In genomic region chr10:90432891-90433290, GRCh38 we compare ENCODE assay signal across 18 cellular contexts.
"Had no signal": no experiment of that assay in that cellular context is flagged by ENCODE, and none has a peak within 500 bp of the region (broad histone marks: within the 10 kb centered on the region; RNA-seq: fewer than 3 reads in every experiment).

No MANE protein-coding gene starts in this region.

- H3K4me3 ChIP-seq: K562 had no signal

- DNase-seq: Kasumi-1, MM.1S, NCI-H1092 treated with DMSO at 0.1 percent for 48 hours, NCI-H1436, NCI-H187, NCI-H2029, NCI-H2081 treated with DMSO at 0.1 percent for 48 hours, NCI-H2171, NCI-H345, NCI-H446 treated with DMSO at 0.1 percent for 48 hours, NCI-H510A treated with DMSO at 0.1 percent for 48 hours, NCI-H526, PC-3, SHP77, SK-N-SH, SW 1271, T-cell had no signal
